In the genomic region with DNA sequence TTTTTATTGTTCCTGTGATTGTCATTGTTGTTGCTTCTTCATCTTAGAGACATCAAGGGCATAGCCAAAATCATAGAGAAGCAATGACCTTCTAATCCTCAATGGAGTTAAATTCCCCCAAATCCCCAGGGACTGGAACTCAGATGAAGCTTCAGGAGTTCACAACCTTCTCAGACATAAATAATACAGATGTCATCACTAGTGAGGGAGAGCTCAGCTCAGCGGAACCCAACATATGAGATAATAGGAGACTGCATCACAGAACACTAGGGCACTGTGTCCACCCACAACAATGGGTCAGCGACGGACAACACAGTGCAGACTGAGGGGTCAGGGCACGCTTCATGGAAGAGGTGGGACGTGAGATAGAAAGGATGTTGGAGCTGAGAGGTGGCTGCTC, we compare ENCODE assay signal across 10 cellular contexts.
"Had no signal": no experiment of that assay in that cellular context is flagged by ENCODE, and none has a peak within 500 bp of the region (broad histone marks: within the 10 kb centered on the region; RNA-seq: fewer than 3 reads in every experiment).

No MANE protein-coding gene starts in this region.

- H3K4me3 Mint-ChIP-seq: GM23338, HFFc6, IgD-negative memory B cell had no signal

- DNase-seq: HFFc6, KG1 had no signal

- H3K9me3 Mint-ChIP-seq: HFFc6 had no signal

- H3K27ac Mint-ChIP-seq: GM23338, HFFc6, IgD-negative memory B cell had no signal

- H3K27me3 Mint-ChIP-seq: IgD-negative memory B cell had no signal

- FAIRE-seq: H1, H54, HepG2 had no signal

- ATAC-seq: GM23338, HCT116, HepG2 had no signal

- H3K36me3 Mint-ChIP-seq: IgD-negative memory B cell had no signal

- H3K9me3 ChIP-seq: HAP-1 had no signal

- H3K27ac ChIP-seq: HL-60 had no signal

- H3K4me2 ChIP-seq: GM23338 had no signal

- H3K4me1 Mint-ChIP-seq: GM23338, IgD-negative memory B cell had no signal

- H3K4me3 ChIP-seq: GM23338, HAP-1 had no signal

- H3K36me3 ChIP-seq: HAP-1 had no signal

- H2AFZ ChIP-seq: GM23338 had no signal

- H3K4me1 ChIP-seq: HAP-1 had no signal
